In the genomic region with DNA sequence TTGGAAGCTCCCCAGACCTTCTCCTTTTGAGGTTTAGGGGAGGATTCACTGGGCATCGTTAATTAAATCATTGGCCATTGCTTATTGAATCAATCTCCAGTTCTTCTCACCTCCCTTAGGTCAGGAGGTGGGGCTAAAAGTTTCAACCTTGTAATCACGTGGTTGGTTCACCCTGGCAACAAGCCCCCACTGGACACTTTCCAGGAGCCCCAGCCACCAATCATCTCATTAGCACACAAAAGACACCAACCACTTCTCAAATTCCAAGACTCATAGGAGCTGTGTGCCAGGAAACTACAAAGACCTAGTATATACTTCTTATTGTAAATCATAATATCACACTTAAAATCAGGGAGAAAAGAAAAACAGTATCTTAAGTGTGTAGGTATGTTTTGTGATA, we compare ENCODE assay signal across 24 cellular contexts.
"Had no signal": no experiment of that assay in that cellular context is flagged by ENCODE, and none has a peak within 500 bp of the region (broad histone marks: within the 10 kb centered on the region; RNA-seq: fewer than 3 reads in every experiment).

No MANE protein-coding gene starts in this region.

- H3K27me3 ChIP-seq: SJSA1 had no signal

- FAIRE-seq: RCC 7860 had no signal

- DNase-seq: KBM-7, MV-4-11, NCI-H1048, NCI-H1105, NCI-H1417, NCI-H1436 treated with DMSO at 0.1 percent for 48 hours, NCI-H1694, NCI-H187 treated with DMSO at 0.1 percent for 48 hours, NCI-H2081, NCI-H2171, NCI-H226, NCI-H446, NCI-H510A, NCI-H524 treated with DMSO at 0.1 percent for 48 hours, NCI-H69, NCI-H774, Right ventricle myocardium superior, RPMI8226, SIG-M5, SW 1271 had no signal

- H3K27ac ChIP-seq: SJSA1, SK-N-MC had no signal

- H3K4me3 ChIP-seq: SJSA1, SK-N-MC had no signal

- H3K27ac Mint-ChIP-seq: IgD-negative memory B cell had no signal

- H3K4me1 Mint-ChIP-seq: IgD-negative memory B cell had no signal

- H3K4me3 Mint-ChIP-seq: IgD-negative memory B cell had no signal

- H3K27me3 Mint-ChIP-seq: IgD-negative memory B cell had no signal

- H3K36me3 Mint-ChIP-seq: IgD-negative memory B cell had no signal
